In genomic region chr10:14880201-14880600, GRCh38 we compare ENCODE assay signal across 8 cellular contexts. TPM values are rescaled to one million over a fixed set of nuclear protein-coding genes. Genes with fewer than 3 reads are reported as not detected.
DNase-seq lines count a peak whose midpoint lies in the region; ATAC-seq and TF ChIP-seq lines count a peak whose summit lies in the region.

No MANE protein-coding gene starts in this region.

- H3K4me2 ChIP-seq in neural progenitor cell, result peak overlapping the region; percentile 89

- H3K4me3 Mint-ChIP-seq in neural progenitor cell, result peak overlapping the region; percentile 98

- no peak for TF ChIP-seq POLR2A in NB4 (IDR thresholded peaks at IDR 0.05; ENCODE audit: extremely low read depth, insufficient read length)

- peak overlapping the region; percentile 82 for H3K27ac Mint-ChIP-seq in neural progenitor cell

- peaks cover 23% of the 10 kb centered on the region for H3F3A ChIP-seq in neural progenitor cell (ENCODE audit: low read depth)

- H3K9ac ChIP-seq in neural progenitor cell, result peak overlapping the region; percentile 96

- no peak overlapping the region for H2AFZ ChIP-seq in neural progenitor cell (replicated peaks)

- DNase-seq in ELR (ENCODE audit: low read depth), result peak; percentile 32
- peak; percentile 9 for DNase-seq in NB4 (ENCODE audit: low read depth)
- DNase-seq in dorsolateral prefrontal cortex, result no peak
- no peak for DNase-seq in neural progenitor cell (ENCODE audit: low spot score)
- no peak for DNase-seq in NCI-H1436 treated with DMSO at 0.1 percent for 48 hours (lab: John Stamatoyannopoulos, UW)
- no peak for DNase-seq in nucleus accumbens (lab: John Stamatoyannopoulos, UW)
- no peak for DNase-seq in NCI-H1436 (lab: John Stamatoyannopoulos, UW)

- H3K4me1 ChIP-seq in neural progenitor cell, result peaks cover 23% of the 10 kb centered on the region

- H3K27me3 Mint-ChIP-seq in neural progenitor cell (ENCODE audit: insufficient read depth, low read depth), result peaks cover 3% of the 10 kb centered on the region

- no peaks in the 10 kb centered on the region for H3K9me3 ChIP-seq in neural progenitor cell (ENCODE audit: low read depth)

- peaks cover 81% of the 10 kb centered on the region for H3K79me2 ChIP-seq in neural progenitor cell (ENCODE audit: low read depth)

- peak overlapping the region; percentile 77 for H3K4me3 ChIP-seq in NB4 (ENCODE audit: low read depth, low read length)
- peak overlapping the region in 49 of 59 donors; percentile 70 to 99 (median 94) for H3K4me3 ChIP-seq in dorsolateral prefrontal cortex
- H3K4me3 ChIP-seq in neural progenitor cell, result peak overlapping the region; percentile 95

- peaks cover 56% of the 10 kb centered on the region for H4K20me1 ChIP-seq in neural progenitor cell (ENCODE audit: low read depth)

- H3K27me3 ChIP-seq in dorsolateral prefrontal cortex, result no peaks in the 10 kb centered on the region
- H3K27me3 ChIP-seq in neural progenitor cell, result no peaks in the 10 kb centered on the region

- H3K36me3 Mint-ChIP-seq in neural progenitor cell, result peaks cover 11% of the 10 kb centered on the region

- H3K4me1 Mint-ChIP-seq in neural progenitor cell, result peaks cover 30% of the 10 kb centered on the region

- intact Hi-C loops in dorsolateral prefrontal cortex (cut with DNase I), result loop anchor here in 1 of 2 donors (10.0 kb wide), 1 partner anchor 225 kb away; no protein-coding TSS in a partner anchor

- ATAC-seq in HG03135 (IDR thresholded peaks at IDR 0.05; ENCODE audit: unreplicated experiment), result no peak

- H3K36me3 ChIP-seq in neural progenitor cell, result peaks cover 4% of the 10 kb centered on the region

- H3K27ac ChIP-seq in dorsolateral prefrontal cortex (no peak overlapping the region), neural progenitor cell (no peak overlapping the region)

- TF ChIP-seq CTCF in NB4 (IDR thresholded peaks at IDR 0.05; ENCODE audit: low read depth, low read length), result no peak
- TF ChIP-seq CTCF in dorsolateral prefrontal cortex (IDR thresholded peaks at IDR 0.05 in 54 of 56, conservative IDR thresholded peaks at IDR 0.05 in 2 of 56; ENCODE audit: low read depth in 1 of 56, partially characterized antibody in 56 of 56), result no peak
- no peak for TF ChIP-seq CTCF in neural progenitor cell (IDR thresholded peaks at IDR 0.05)

- peaks cover 5% of the 10 kb centered on the region for H3K9me3 Mint-ChIP-seq in neural progenitor cell

RNA-seq across cellular contexts. Expression of gene SUV39H2, which starts 1.5 kb away (rescaled TPM):
- 10 to 100 TPM in 118 of 120 experiments, 1 to 10 TPM in 2; 8.9 to 25.2 (median 16.2) TPM for total RNA-seq in dorsolateral prefrontal cortex
- total RNA-seq in neural progenitor cell (ENCODE audit: low replicate concordance), result 67.9 and 112 TPM in 2 replicates

RNA-seq across cellular contexts. Expression of gene HSPA14, which starts 42.1 kb away (rescaled TPM):
- total RNA-seq in dorsolateral prefrontal cortex (10 to 100 TPM in 112 of 120 experiments, 1 to 10 TPM in 8; 7.8 to 24.7 (median 14.3) TPM), neural progenitor cell (ENCODE audit: low replicate concordance) (33.3 and 41.8 TPM in 2 replicates)

RNA-seq across cellular contexts. Expression of gene MSANTD7, which starts 42.1 kb away (rescaled TPM):
- total RNA-seq in dorsolateral prefrontal cortex (10 to 100 TPM in 78 of 120 experiments, 1 to 10 TPM in 42; 6.7 to 16.4 (median 11.0) TPM), neural progenitor cell (ENCODE audit: low replicate concordance) (17.6 and 18.8 TPM in 2 replicates)

RNA-seq across cellular contexts. Expression of gene CDNF, which starts 42.4 kb away (rescaled TPM):
- total RNA-seq in dorsolateral prefrontal cortex, result 1 to 10 TPM in 89 of 120 experiments, under 1 TPM in 19, not detected in 12; 0.33 to 8.1 (median 1.9) TPM
- total RNA-seq in neural progenitor cell (ENCODE audit: low replicate concordance), result 1.8 and 5.2 TPM in 2 replicates

Comparison
In these comparisons a context has a peak if more than half of its experiments do, and no peak if none do; other contexts are left out.
1. DNase-seq: peak in ELR (single experiment) and NB4 (single experiment); none in dorsolateral prefrontal cortex (0 of 10), neural progenitor cell (single experiment), NCI-H1436 treated with DMSO at 0.1 percent for 48 hours (single experiment), nucleus accumbens (0 of 56) and NCI-H1436 (single experiment).
2. Peak in every context shown above with its lines, with median percentiles within 50 percentile points of each other: H3K4me3 ChIP-seq.